Comparison of ENCODE assay signal across 1 cellular context in the genomic region with DNA sequence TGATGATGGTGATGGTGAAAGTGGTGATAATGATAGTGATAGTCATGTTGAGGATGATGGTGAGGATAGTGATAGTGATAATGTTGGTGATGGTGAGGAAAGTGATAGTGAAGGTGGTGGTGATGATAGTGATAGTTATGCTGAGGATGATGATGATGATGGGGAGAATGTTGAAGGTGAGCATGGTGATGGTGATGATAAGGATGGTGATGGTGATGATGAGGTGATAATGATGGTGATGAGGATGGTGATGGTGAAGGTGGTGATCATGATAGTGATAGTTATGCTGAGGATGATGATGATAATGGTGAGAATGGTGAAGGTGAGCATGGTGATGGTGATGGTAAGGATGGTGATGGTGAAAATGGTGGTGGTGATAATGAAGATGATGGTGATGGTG.
TF ChIP-seq lines count a peak whose summit lies in the region.

No MANE protein-coding gene starts in this region.

TF ChIP-seq in HepG2, 621 proteins besides CTCF, POLR2A, EP300 and RAD21 (continued from another document):
- TF ChIP-seq TRIM22 (IDR thresholded peaks at IDR 0.05) (peak; percentile 97), PHB2 (IDR thresholded peaks at IDR 0.05; ENCODE audit: partially characterized antibody) (peak; percentile 99)
